In the genomic region with DNA sequence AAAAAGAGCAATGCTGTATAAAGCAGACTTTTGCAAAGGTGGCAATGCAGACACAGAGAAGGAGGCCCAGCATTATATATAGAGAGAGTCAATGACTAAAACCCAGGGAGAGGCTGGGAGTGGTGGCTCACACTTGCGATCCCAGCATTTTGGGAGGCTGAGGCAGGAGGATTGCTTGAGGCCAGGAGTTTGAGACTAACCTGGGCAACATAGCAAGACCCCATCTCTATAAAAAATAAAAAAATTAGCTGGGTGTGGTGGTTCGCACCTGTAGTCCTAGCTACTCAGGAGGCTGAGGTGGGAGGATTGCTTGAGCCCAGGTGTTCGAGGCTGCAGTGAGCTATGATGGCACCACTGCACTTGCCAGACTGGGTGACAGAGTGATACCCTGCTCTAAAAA, we compare ENCODE assay signal across 7 cellular contexts. TPM values are rescaled to one million over a fixed set of nuclear protein-coding genes. Genes with fewer than 3 reads are reported as not detected.
DNase-seq lines count a peak whose midpoint lies in the region; ATAC-seq, FAIRE-seq and TF ChIP-seq lines count a peak whose summit lies in the region.
"Not testable (repeated sequence)": the region's sequence is repeated elsewhere in the genome, so short reads cannot be mapped to it uniquely, and the experiment has no call there.

No MANE protein-coding gene starts in this region.

- H3K4me3 Mint-ChIP-seq in activated T-helper 1 cell treated with anti-CD3 and anti-CD28 coated beads, Interleukin-12 subunit alpha, Interleukin-12 subunit beta, Interleukin-2, Interleukin-4 antibody, amounts not matched to agents 30 ng/mL and 10 ng/mL and 1 ng/mL, durations not matched to agents 14 hours and 24 hours and 36 hours = peak overlapping the region; percentile 27
- peak overlapping the region; percentile 9 for H3K4me3 Mint-ChIP-seq in natural killer cell treated with Interleukin-12 subunit alpha and Interleukin-12 subunit beta and Interleukin-15 and Interleukin-18, amount 100 ng/mL, for 72 hours

- not testable (repeated sequence) for H4K20me1 ChIP-seq in BLaER1; K562 (replicated peaks; ENCODE audit: control insufficient read depth, insufficient read depth, low read length)

- H3K27me3 Mint-ChIP-seq in activated T-helper 1 cell treated with anti-CD3 and anti-CD28 coated beads, Interleukin-12 subunit alpha, Interleukin-12 subunit beta, Interleukin-2, Interleukin-4 antibody, amounts not matched to agents 30 ng/mL and 10 ng/mL and 1 ng/mL, durations not matched to agents 14 hours and 24 hours and 36 hours (ENCODE audit: insufficient read depth); natural killer cell treated with Interleukin-12 subunit alpha and Interleukin-12 subunit beta and Interleukin-15 and Interleukin-18, amount 100 ng/mL, for 72 hours: not testable (repeated sequence)

- H3K4ac ChIP-seq in mesenchymal stem cell (ENCODE audit: low read depth in 1 of 2, low read length in 2 of 2) = not testable (repeated sequence)

- POLR2A ChIA-PET in HEK293 (lab: Yijun Ruan, JAX) = interaction anchor here (1.0 kb wide), 1 partner anchor 165 kb away, joined by 3 read pairs; the partner anchor contains the start of gene SLC25A19
- POLR2A ChIA-PET in K562 (lab: Yijun Ruan, JAX) = not testable (repeated sequence)

- H3K36me3 Mint-ChIP-seq in activated T-helper 1 cell treated with anti-CD3 and anti-CD28 coated beads, Interleukin-12 subunit alpha, Interleukin-12 subunit beta, Interleukin-2, Interleukin-4 antibody, amounts not matched to agents 30 ng/mL and 10 ng/mL and 1 ng/mL, durations not matched to agents 14 hours and 24 hours and 36 hours (ENCODE audit: low read depth); natural killer cell treated with Interleukin-12 subunit alpha and Interleukin-12 subunit beta and Interleukin-15 and Interleukin-18, amount 100 ng/mL, for 72 hours: not testable (repeated sequence)

- H3K27ac ChIP-seq in BLaER1 (peak overlapping the region; percentile 97), mesenchymal stem cell (ENCODE audit: low read length, poor library complexity, severe bottlenecking) (peak overlapping the region; percentile 79), tibial artery (peak overlapping the region; percentile 86 to 95)
- H3K27ac ChIP-seq in HEK293 (ENCODE audit: extremely low read depth, low read depth, low read length); K562 (ENCODE audit: extremely low read depth, low read depth, low read length): not testable (repeated sequence)

- TF ChIP-seq RAD21 in K562 (CRISPR knock-in tag; conservative IDR thresholded peaks at IDR 0.05 in 1 of 2, IDR thresholded peaks at IDR 0.05 in 1 of 2) = not testable (repeated sequence)

- H4K91ac ChIP-seq in mesenchymal stem cell (ENCODE audit: low read length) = not testable (repeated sequence)

- not testable (repeated sequence) for H3K9me3 ChIP-seq in BLaER1; HEK293 (ENCODE audit: control insufficient read depth, insufficient read depth, low read depth, low read length); K562 (replicated peaks; ENCODE audit: control insufficient read depth, insufficient read depth, low read depth, low read length); mesenchymal stem cell (ENCODE audit: control insufficient read depth, low read length); tibial artery

- H3K9me3 Mint-ChIP-seq in activated T-helper 1 cell treated with anti-CD3 and anti-CD28 coated beads, Interleukin-12 subunit alpha, Interleukin-12 subunit beta, Interleukin-2, Interleukin-4 antibody, amounts not matched to agents 30 ng/mL and 10 ng/mL and 1 ng/mL, durations not matched to agents 14 hours and 24 hours and 36 hours; natural killer cell treated with Interleukin-12 subunit alpha and Interleukin-12 subunit beta and Interleukin-15 and Interleukin-18, amount 100 ng/mL, for 72 hours: not testable (repeated sequence)

- not testable (repeated sequence) for DNase-seq in activated T-helper 1 cell treated with anti-CD3 and anti-CD28 coated beads, Interleukin-12 subunit alpha, Interleukin-12 subunit beta, Interleukin-2, Interleukin-4 antibody, amounts not matched to agents 30 ng/mL and 10 ng/mL and 1 ng/mL, durations not matched to agents 14 hours and 24 hours and 36 hours (ENCODE audit: low spot score); K562 (ENCODE audit: extremely low read depth in 1 of 4, low spot score in 3 of 4); mesenchymal stem cell; natural killer cell treated with Interleukin-12 subunit alpha and Interleukin-12 subunit beta and Interleukin-15 and Interleukin-18, amount 100 ng/mL, for 72 hours (ENCODE audit: low spot score); tibial artery

- intact Hi-C loops in activated T-helper 1 cell treated with anti-CD3 and anti-CD28 coated beads, Interleukin-12 subunit alpha, Interleukin-12 subunit beta, Interleukin-2, Interleukin-4 antibody, amounts not matched to agents 30 ng/mL and 10 ng/mL and 1 ng/mL, durations not matched to agents 14 hours and 24 hours and 36 hours (cut with micrococcal nuclease); K562 (cut with micrococcal nuclease); tibial artery (cut with DNase I; ENCODE audit: low total_unique reads): not testable (repeated sequence)

- not testable (repeated sequence) for TF ChIP-seq EP300 in K562 (IDR thresholded peaks at IDR 0.05; ENCODE audit: low read length)

- H3K4me2 ChIP-seq in BLaER1 = peak overlapping the region; percentile 90
- not testable (repeated sequence) for H3K4me2 ChIP-seq in K562 (ENCODE audit: insufficient read depth, low read length); mesenchymal stem cell (ENCODE audit: low read length, poor library complexity, severe bottlenecking)

- H2BK12ac ChIP-seq in mesenchymal stem cell (ENCODE audit: low read length in 2 of 2) = not testable (repeated sequence)

- not testable (repeated sequence) for BruUV-seq in K562 (replicated peaks; lab: Mats Ljungman, UMichigan)

- CTCF ChIA-PET in HEK293 (lab: Yijun Ruan, JAX) = interaction anchor here (0.6 to 1.6 kb wide), 5 partner anchors 33 to 1262 kb away, joined by 3 to 5 read pairs (median 4); partner anchors contain the start of gene SMIM5
- CTCF ChIA-PET in K562 (lab: Yijun Ruan, JAX; ENCODE audit: low intra/inter-chr PET ratio) = not testable (repeated sequence)

- not testable (repeated sequence) for H4K8ac ChIP-seq in mesenchymal stem cell (ENCODE audit: low read length)

- peaks cover 14% of the 10 kb centered on the region for H3K79me1 ChIP-seq in mesenchymal stem cell (replicated peaks; ENCODE audit: low read length, poor library complexity, severe bottlenecking)

- not testable (repeated sequence) for H2AK5ac ChIP-seq in mesenchymal stem cell (ENCODE audit: low read length, severe bottlenecking)

- H3K9me1 ChIP-seq in K562 (ENCODE audit: control insufficient read depth, insufficient read depth, low read length) = not testable (repeated sequence)

- H2BK15ac ChIP-seq in mesenchymal stem cell (ENCODE audit: low read depth, poor library complexity, severe bottlenecking) = not testable (repeated sequence)

- not testable (repeated sequence) for TF ChIP-seq POLR2A in K562 (conservative IDR thresholded peaks at IDR 0.05)

- not testable (repeated sequence) for H3K36me3 ChIP-seq in BLaER1; HEK293 (ENCODE audit: control insufficient read depth in 2 of 2, insufficient read depth in 1 of 2, low read length in 2 of 2); K562 (ENCODE audit: control insufficient read depth, insufficient read depth, low read length); mesenchymal stem cell (ENCODE audit: control insufficient read depth in 1 of 2, insufficient read depth in 2 of 2, low read depth in 1 of 2, low read length in 2 of 2); tibial artery

- in situ Hi-C loops in K562 (cut with MboI) = not testable (repeated sequence)

- not testable (repeated sequence) for H2AFZ ChIP-seq in K562 (ENCODE audit: low read depth, low read length); mesenchymal stem cell (ENCODE audit: low read depth, low read length)

- WGBS in K562 (ENCODE audit: insufficient coverage, low coverage, missing lambda C conversion rate) = 97% methylated on average over 3 of the region's 3 CpGs
- 90% methylated on average over 2 of the region's 3 CpGs for WGBS in mesenchymal stem cell

- H3K4me3 ChIP-seq in BLaER1; HEK293 (ENCODE audit: low read depth, low read length); K562; mesenchymal stem cell (ENCODE audit: insufficient read depth in 1 of 2, low read depth in 1 of 2, low read length in 2 of 2); tibial artery: not testable (repeated sequence)

- H3K18ac ChIP-seq in mesenchymal stem cell (ENCODE audit: low read depth in 1 of 2, low read length in 2 of 2) = not testable (repeated sequence)

- H3K9ac ChIP-seq in BLaER1; K562 (ENCODE audit: insufficient read depth in 1 of 2, low read depth in 2 of 2, low read length in 2 of 2); mesenchymal stem cell (ENCODE audit: low read length): not testable (repeated sequence)

- H2BK120ac ChIP-seq in mesenchymal stem cell (ENCODE audit: low read depth, low read length) = not testable (repeated sequence)

- H3K79me2 ChIP-seq in K562 (ENCODE audit: control insufficient read depth, insufficient read depth, low read length) = peaks cover 15% of the 10 kb centered on the region

- H3K23ac ChIP-seq in mesenchymal stem cell (ENCODE audit: low read length in 2 of 2) = not testable (repeated sequence)

- H2BK5ac ChIP-seq in mesenchymal stem cell (ENCODE audit: low read depth, low read length, poor library complexity, severe bottlenecking) = not testable (repeated sequence)

- not testable (repeated sequence) for H3K14ac ChIP-seq in mesenchymal stem cell (ENCODE audit: low read length in 2 of 2)

- H3K4me1 ChIP-seq in BLaER1 (peaks cover 78% of the 10 kb centered on the region), HEK293 (ENCODE audit: control insufficient read depth, insufficient read depth, low read length) (peaks cover 17% of the 10 kb centered on the region), K562 (replicated peaks in 1 of 2; ENCODE audit: control insufficient read depth in 2 of 2, insufficient read depth in 2 of 2, low read length in 2 of 2) (peaks cover 18 to 22% of the 10 kb centered on the region in 2 experiments; a peak in 4 of 5 replicates), tibial artery (peaks cover 0 to 25% (median 22%) of the 10 kb centered on the region in 4 donors)
- H3K4me1 ChIP-seq in mesenchymal stem cell (ENCODE audit: control insufficient read depth, insufficient read depth, low read depth, low read length) = not testable (repeated sequence)

- TF ChIP-seq CTCF in HEK293 (tag by site-specific recombination; IDR thresholded peaks at IDR 0.05); K562 (IDR thresholded peaks at IDR 0.05 in 2 of 3, conservative IDR thresholded peaks at IDR 0.05 in 1 of 3; ENCODE audit: insufficient read depth in 2 of 3, low read depth in 1 of 3, low read length in 3 of 3); tibial artery (IDR thresholded peaks at IDR 0.05): not testable (repeated sequence)

- ATAC-seq in K562; natural killer cell treated with Interleukin-12 subunit alpha and Interleukin-12 subunit beta and Interleukin-15 and Interleukin-18, amount 100 ng/mL, for 72 hours: not testable (repeated sequence)

- not testable (repeated sequence) for H3K27ac Mint-ChIP-seq in activated T-helper 1 cell treated with anti-CD3 and anti-CD28 coated beads, Interleukin-12 subunit alpha, Interleukin-12 subunit beta, Interleukin-2, Interleukin-4 antibody, amounts not matched to agents 30 ng/mL and 10 ng/mL and 1 ng/mL, durations not matched to agents 14 hours and 24 hours and 36 hours
- H3K27ac Mint-ChIP-seq in natural killer cell treated with Interleukin-12 subunit alpha and Interleukin-12 subunit beta and Interleukin-15 and Interleukin-18, amount 100 ng/mL, for 72 hours = peak overlapping the region in 1 of 2 donors; percentile 83

- not testable (repeated sequence) for FAIRE-seq in K562 (lab: Jason Lieb, UNC)

- peaks cover 30% of the 10 kb centered on the region for H3K4me1 Mint-ChIP-seq in activated T-helper 1 cell treated with anti-CD3 and anti-CD28 coated beads, Interleukin-12 subunit alpha, Interleukin-12 subunit beta, Interleukin-2, Interleukin-4 antibody, amounts not matched to agents 30 ng/mL and 10 ng/mL and 1 ng/mL, durations not matched to agents 14 hours and 24 hours and 36 hours (ENCODE audit: low read depth)
- peaks cover 30 to 35% of the 10 kb centered on the region in 2 donors for H3K4me1 Mint-ChIP-seq in natural killer cell treated with Interleukin-12 subunit alpha and Interleukin-12 subunit beta and Interleukin-15 and Interleukin-18, amount 100 ng/mL, for 72 hours (ENCODE audit: low read depth in 2 of 2)

- not testable (repeated sequence) for H3K27me3 ChIP-seq in BLaER1; K562 (ENCODE audit: control insufficient read depth in 2 of 2, insufficient read depth in 2 of 2, low read length in 2 of 2); mesenchymal stem cell (ENCODE audit: control insufficient read depth in 1 of 2, insufficient read depth in 1 of 2, low read length in 2 of 2); tibial artery

RNA-seq across cellular contexts. Expression of gene TMEM94, which starts 1.8 kb away (rescaled TPM):
- total RNA-seq in activated T-helper 1 cell treated with anti-CD3 and anti-CD28 coated beads, Interleukin-12 subunit alpha, Interleukin-12 subunit beta, Interleukin-2, Interleukin-4 antibody, amounts not matched to agents 30 ng/mL and 10 ng/mL and 1 ng/mL, durations not matched to agents 14 hours and 24 hours and 36 hours = 67.0 and 70.4 TPM in 2 replicates
- total RNA-seq in K562 (2011; cell fraction: chromatin; rRNA removed; ENCODE audit: low replicate concordance) = 116 and 363 TPM in 2 replicates
- 190 and 220 TPM in 2 replicates for total RNA-seq in K562 (2011; cell fraction: nucleolus; rRNA removed)
- 137 and 149 TPM in 2 replicates for total RNA-seq in K562 (2011; cell fraction: nucleoplasm; rRNA removed)
- total RNA-seq in K562 (2014; rRNA removed) (13.5 and 20.4 TPM in 2 replicates), K562 (2014; rRNA removed; fragmentation: Illumina TruSeq; extraction: Trizol) (6.5 and 10.0 TPM in 2 replicates), K562 (2015; rRNA removed; fragmentation: Illumina TruSeq; extraction: Trizol) (14.4 and 17.2 TPM in 2 replicates), K562 (2021) (32.8 and 42.1 TPM in 2 replicates)
- polyA plus RNA-seq in K562 (2011; rRNA removed) (15.7 and 53.7 TPM in 2 replicates), K562 (2014; fragmentation: Illumina TruSeq; extraction: Trizol) (48.1 and 55.6 TPM in 2 replicates), K562 (2014; fragmentation: Nextera tagmentation; extraction: Ambion mirVana) (1 to 10 TPM in 1 of 2 experiments, under 1 TPM in 1; 0.35 to 1.6 TPM), K562 (2014; rRNA removed) (26.1 and 31.4 TPM in 2 replicates)
- 33.2 and 34.4 TPM in 2 replicates for polyA plus RNA-seq in K562 (2011; cell fraction: cytosol; rRNA removed)
- 322 and 398 TPM in 2 replicates for polyA plus RNA-seq in K562 (2011; cell fraction: nucleus; rRNA removed)
- 42.5 and 69.5 TPM in 2 replicates for polyA plus RNA-seq in K562 (2012)
- polyA minus RNA-seq in K562 (2011; rRNA and poly(A)+ RNA removed) = 11.4 and 20.1 TPM in 2 replicates
- 28.0 and 36.5 TPM in 2 replicates for polyA minus RNA-seq in K562 (2011; cell fraction: cytosol; rRNA and poly(A)+ RNA removed)
- 74.6 and 97.4 TPM in 2 replicates for polyA minus RNA-seq in K562 (2011; cell fraction: nucleus; rRNA and poly(A)+ RNA removed)
- 38.5 TPM for polyA plus RNA-seq in mesenchymal stem cell (2013, experiment 1 of 2)
- 37.2 TPM for polyA plus RNA-seq in mesenchymal stem cell (2013, experiment 2 of 2)
- 100 to 1,000 TPM in 1 of 2 donors, 10 to 100 TPM in 1; 69.9 to 106 TPM for total RNA-seq in natural killer cell treated with Interleukin-12 subunit alpha and Interleukin-12 subunit beta and Interleukin-15 and Interleukin-18, amount 100 ng/mL, for 72 hours

RNA-seq across cellular contexts. Expression of gene GRB2, which starts 49.2 kb away (rescaled TPM):
- total RNA-seq in activated T-helper 1 cell treated with anti-CD3 and anti-CD28 coated beads, Interleukin-12 subunit alpha, Interleukin-12 subunit beta, Interleukin-2, Interleukin-4 antibody, amounts not matched to agents 30 ng/mL and 10 ng/mL and 1 ng/mL, durations not matched to agents 14 hours and 24 hours and 36 hours = 172 and 183 TPM in 2 replicates
- 67.9 and 104 TPM in 2 replicates for total RNA-seq in K562 (2011; cell fraction: chromatin; rRNA removed; ENCODE audit: low replicate concordance)
- total RNA-seq in K562 (2011; cell fraction: nucleolus; rRNA removed) = 72.2 and 76.5 TPM in 2 replicates
- 69.3 and 101 TPM in 2 replicates for total RNA-seq in K562 (2011; cell fraction: nucleoplasm; rRNA removed)
- 107 and 125 TPM in 2 replicates for total RNA-seq in K562 (2014; rRNA removed)
- total RNA-seq in K562 (2014; rRNA removed; fragmentation: Illumina TruSeq; extraction: Trizol) = 65.3 and 79.9 TPM in 2 replicates
- total RNA-seq in K562 (2015; rRNA removed; fragmentation: Illumina TruSeq; extraction: Trizol) = 70.5 and 74.3 TPM in 2 replicates
- total RNA-seq in K562 (2021) = 113 and 115 TPM in 2 replicates
- 66.8 and 136 TPM in 2 replicates for polyA plus RNA-seq in K562 (2011; rRNA removed)
- polyA plus RNA-seq in K562 (2011; cell fraction: cytosol; rRNA removed) = 92.1 and 93.8 TPM in 2 replicates
- polyA plus RNA-seq in K562 (2011; cell fraction: nucleus; rRNA removed) = 20.1 and 22.1 TPM in 2 replicates
- polyA plus RNA-seq in K562 (2012) = 69.8 and 89.1 TPM in 2 replicates
- 83.5 and 84.8 TPM in 2 replicates for polyA plus RNA-seq in K562 (2014; fragmentation: Illumina TruSeq; extraction: Trizol)
- 10 to 100 TPM; 57.2 to 69.1 TPM for polyA plus RNA-seq in K562 (2014; fragmentation: Nextera tagmentation; extraction: Ambion mirVana)
- polyA plus RNA-seq in K562 (2014; rRNA removed) = 85.2 and 95.1 TPM in 2 replicates
- polyA minus RNA-seq in K562 (2011; rRNA and poly(A)+ RNA removed) = 32.5 and 47.6 TPM in 2 replicates
- 20.9 and 32.6 TPM in 2 replicates for polyA minus RNA-seq in K562 (2011; cell fraction: cytosol; rRNA and poly(A)+ RNA removed)
- 18.7 and 28.4 TPM in 2 replicates for polyA minus RNA-seq in K562 (2011; cell fraction: nucleus; rRNA and poly(A)+ RNA removed)
- polyA plus RNA-seq in mesenchymal stem cell (2013, experiment 1 of 2) = 113 TPM
- 122 TPM for polyA plus RNA-seq in mesenchymal stem cell (2013, experiment 2 of 2)
- 100 to 1,000 TPM; 198 to 235 TPM for total RNA-seq in natural killer cell treated with Interleukin-12 subunit alpha and Interleukin-12 subunit beta and Interleukin-15 and Interleukin-18, amount 100 ng/mL, for 72 hours
